ENCODE assay signal across 1 cellular context in genomic region chr11:62601364-62602140, GRCh38.
TF ChIP-seq lines count a peak whose summit lies in the region.

MTA2 (minus strand) TSS chr11:62601865; CDS start chr11:62601450, 415 bp downstream.

TF ChIP-seq in HepG2, 621 proteins besides CTCF, POLR2A, EP300 and RAD21 (continued from another document and continues in another):
- TF ChIP-seq RBM39 (IDR thresholded peaks at IDR 0.05; ENCODE audit: low read depth, low read length, poor library complexity, severe bottlenecking) (no peak), HOXA5 (CRISPR knock-in tag; IDR thresholded peaks at IDR 0.05) (peak; percentile 28; the same call in 1 of the 2 replicates), YEATS2 (CRISPR knock-in tag; IDR thresholded peaks at IDR 0.05; ENCODE audit: borderline replicate concordance) (peak; percentile 91; the same call in 1 of the 2 replicates), CHD4 (IDR thresholded peaks at IDR 0.05; ENCODE audit: borderline replicate concordance, low read length) (no peak), ZNF883 (CRISPR knock-in tag; IDR thresholded peaks at IDR 0.05; ENCODE audit: not compliant biosample characterization) (no peak), ZBTB7B (CRISPR knock-in tag; IDR thresholded peaks at IDR 0.05) (0 out of 2 replicates have a peak, but pooled peaks have one; percentile 31), THYN1 (CRISPR knock-in tag; IDR thresholded peaks at IDR 0.05; ENCODE audit: borderline replicate concordance, low read depth) (no peak), HNRNPLL (IDR thresholded peaks at IDR 0.05; ENCODE audit: low read depth, low read length, poor library complexity, severe bottlenecking) (peak; percentile 46), PHB2 (IDR thresholded peaks at IDR 0.05; ENCODE audit: partially characterized antibody) (no peak), SIN3B (IDR thresholded peaks at IDR 0.05; ENCODE audit: low read length) (no peak), JUNB (CRISPR knock-in tag; IDR thresholded peaks at IDR 0.05; ENCODE audit: borderline replicate concordance) (0 out of 2 replicates have a peak, but pooled peaks have one; percentile 3), NR0B2 (CRISPR knock-in tag; IDR thresholded peaks at IDR 0.05) (peak; percentile 64; the same call in 1 of the 2 replicates), ZNF484 (CRISPR knock-in tag; IDR thresholded peaks at IDR 0.05; ENCODE audit: borderline replicate concordance, low read depth) (no peak), TFDP2 (CRISPR knock-in tag; IDR thresholded peaks at IDR 0.05) (peak; percentile 67), ZNF615 (CRISPR knock-in tag; IDR thresholded peaks at IDR 0.05; ENCODE audit: borderline replicate concordance) (0 out of 2 replicates have a peak, but pooled peaks have one; percentile 19), EEA1 (CRISPR knock-in tag; IDR thresholded peaks at IDR 0.05; ENCODE audit: borderline replicate concordance) (0 out of 2 replicates have a peak, but pooled peaks have one; percentile 30), CCAR2 (optimal IDR thresholded peaks at IDR 0.05; ENCODE audit: low read depth, low read length) (no peak), ZNF33B (CRISPR knock-in tag; IDR thresholded peaks at IDR 0.05) (no peak; the same call in 1 of the 2 replicates), ETV5 (CRISPR knock-in tag; IDR thresholded peaks at IDR 0.05; ENCODE audit: borderline replicate concordance) (peak; percentile 73; the same call in 1 of the 2 replicates), LRRFIP1 (CRISPR knock-in tag; conservative IDR thresholded peaks at IDR 0.05) (no peak), HOXA9 (CRISPR knock-in tag; IDR thresholded peaks at IDR 0.05; ENCODE audit: borderline replicate concordance) (peak; percentile 90; the same call in 1 of the 2 replicates), ZNF547 (CRISPR knock-in tag; IDR thresholded peaks at IDR 0.05) (no peak), TBX3 (IDR thresholded peaks at IDR 0.05; ENCODE audit: borderline replicate concordance) (no peak), ZNF780A (CRISPR knock-in tag; IDR thresholded peaks at IDR 0.05) (peak; percentile 92), ZSCAN25 (CRISPR knock-in tag; IDR thresholded peaks at IDR 0.05) (no peak), ATF4 (CRISPR knock-in tag; IDR thresholded peaks at IDR 0.05) (0 out of 4 replicates have a peak, but pooled peaks of 1 of the 2 experiments have one; percentile 46), ZBTB1 (CRISPR knock-in tag; IDR thresholded peaks at IDR 0.05; ENCODE audit: borderline replicate concordance) (no peak), FOXO4 (CRISPR knock-in tag; conservative IDR thresholded peaks at IDR 0.05) (0 out of 2 replicates have a peak, but pooled peaks have one; percentile 95), SP1 (IDR thresholded peaks at IDR 0.05) (no peak), SP1 (CRISPR knock-in tag; IDR thresholded peaks at IDR 0.05) (peak; percentile 81; the same call in 1 of the 2 replicates), TGIF2 (CRISPR knock-in tag; IDR thresholded peaks at IDR 0.05) (no peak), HMGXB4 (CRISPR knock-in tag; IDR thresholded peaks at IDR 0.05; ENCODE audit: borderline replicate concordance in 1 of 2, low read depth in 1 of 2) (peak in 1 of 2 experiments; percentile 74; a peak in 2 of 4 replicates), LBX2 (CRISPR knock-in tag; IDR thresholded peaks at IDR 0.05; ENCODE audit: borderline replicate concordance) (no peak), TBP (CRISPR knock-in tag; IDR thresholded peaks at IDR 0.05) (no peak), ZBTB21 (CRISPR knock-in tag; IDR thresholded peaks at IDR 0.05) (no peak), SMAD3 (CRISPR knock-in tag; IDR thresholded peaks at IDR 0.05) (no peak; the same call in 1 of the 2 replicates), ZNF337 (CRISPR knock-in tag; IDR thresholded peaks at IDR 0.05; ENCODE audit: borderline replicate concordance, low read depth) (no peak), ZNF704 (CRISPR knock-in tag; IDR thresholded peaks at IDR 0.05; ENCODE audit: borderline replicate concordance) (peak; percentile 49; the same call in 1 of the 2 replicates), ZNF790 (CRISPR knock-in tag; IDR thresholded peaks at IDR 0.05; ENCODE audit: borderline replicate concordance) (peak; percentile 89), FLYWCH1 (CRISPR knock-in tag; IDR thresholded peaks at IDR 0.05) (no peak), ZNF264 (CRISPR knock-in tag; IDR thresholded peaks at IDR 0.05) (no peak), ZNF263 (CRISPR knock-in tag; IDR thresholded peaks at IDR 0.05) (no peak), REST (IDR thresholded peaks at IDR 0.05; ENCODE audit: borderline replicate concordance in 1 of 2, low read depth in 1 of 2, low read length in 2 of 2) (no peak), ZNF382 (CRISPR knock-in tag; IDR thresholded peaks at IDR 0.05; ENCODE audit: borderline replicate concordance) (no peak), ZNF33A (CRISPR knock-in tag; IDR thresholded peaks at IDR 0.05; ENCODE audit: borderline replicate concordance) (no peak), ZNF333 (CRISPR knock-in tag; IDR thresholded peaks at IDR 0.05; ENCODE audit: borderline replicate concordance) (no peak), ZBTB42 (CRISPR knock-in tag; IDR thresholded peaks at IDR 0.05) (no peak), ZNF501 (CRISPR knock-in tag; IDR thresholded peaks at IDR 0.05) (peak; percentile 72), DZIP1 (CRISPR knock-in tag; IDR thresholded peaks at IDR 0.05) (peak; percentile 80; the same call in 1 of the 2 replicates)
